ENCODE assay signal across 1 cellular context in genomic region chr4:98516441-98517323, GRCh38.
TF ChIP-seq lines count a peak whose summit lies in the region.

No MANE protein-coding gene starts in this region.

TF ChIP-seq in IMR-90, 13 proteins besides CTCF, POLR2A, EP300 and RAD21:
- TF ChIP-seq BHLHE40 (IDR thresholded peaks at IDR 0.05; ENCODE audit: low read depth, low read length) (no peak), MAZ (IDR thresholded peaks at IDR 0.05; ENCODE audit: borderline replicate concordance, low read depth, low read length) (no peak), MAFK (IDR thresholded peaks at IDR 0.05; ENCODE audit: low read depth, low read length) (no peak), MXI1 (IDR thresholded peaks at IDR 0.05; ENCODE audit: borderline replicate concordance, low read depth, low read length) (no peak), RCOR1 (IDR thresholded peaks at IDR 0.05; ENCODE audit: insufficient replicate concordance, low read length) (no peak), NFE2L2 (IDR thresholded peaks at IDR 0.05; ENCODE audit: low read depth, low read length) (no peak), RFX5 (IDR thresholded peaks at IDR 0.05; ENCODE audit: low read depth, low read length) (no peak), USF2 (IDR thresholded peaks at IDR 0.05; ENCODE audit: low read depth, low read length) (no peak), CEBPB (IDR thresholded peaks at IDR 0.05; ENCODE audit: low read depth, low read length) (no peak), ELK1 (IDR thresholded peaks at IDR 0.05; ENCODE audit: borderline replicate concordance, low read depth, low read length) (no peak), CHD1 (IDR thresholded peaks at IDR 0.05; ENCODE audit: low read depth, low read length) (no peak), FOS (IDR thresholded peaks at IDR 0.05; ENCODE audit: low read depth, low read length) (no peak), SMC3 (IDR thresholded peaks at IDR 0.05; ENCODE audit: low read depth, low read length) (no peak)
